In genomic region chr2:200364142-200364541, GRCh38 we compare ENCODE assay signal across 18 cellular contexts. TPM values are rescaled to one million over a fixed set of nuclear protein-coding genes. Genes with fewer than 3 reads are reported as not detected.
DNase-seq lines count a peak whose midpoint lies in the region; ATAC-seq and TF ChIP-seq lines count a peak whose summit lies in the region.
"Had no signal": no experiment of that assay in that cellular context is flagged by ENCODE, and none has a peak within 500 bp of the region (broad histone marks: within the 10 kb centered on the region; RNA-seq: fewer than 3 reads in every experiment).

No MANE protein-coding gene starts in this region.

- intact Hi-C loops in Panc1 (cut with micrococcal nuclease; ENCODE audit: unreplicated experiment), result no loop called here

- ATAC-seq in Panc1 (peak; percentile 8; the same call in 1 of the 2 replicates), HG03460 (IDR thresholded peaks at IDR 0.05; ENCODE audit: unreplicated experiment) (no peak)
- ATAC-seq: CD8-positive, alpha-beta T cell had no signal

- H3K36me3 Mint-ChIP-seq in endodermal cell (ENCODE audit: low read depth), result no peaks in the 10 kb centered on the region
- H3K36me3 Mint-ChIP-seq in nephron progenitor cell (ENCODE audit: low read depth), result no peaks in the 10 kb centered on the region
- H3K36me3 Mint-ChIP-seq in type B pancreatic cell, result no peaks in the 10 kb centered on the region
- H3K36me3 Mint-ChIP-seq: CD8-positive, alpha-beta T cell had no signal

- DNase-seq in Panc1 (ENCODE audit: low read depth, low spot score) (no peak), endodermal cell (no peak), nephron progenitor cell (no peak), type B pancreatic cell (ENCODE audit: extremely low spot score, unreplicated experiment) (no peak), DMS53 (lab: John Stamatoyannopoulos, UW) (no peak), SHP77 treated with DMSO at 0.1 percent for 48 hours (lab: John Stamatoyannopoulos, UW) (no peak)
- DNase-seq: CD8-positive, alpha-beta T cell; IMR-90; NCI-H1436 treated with DMSO at 0.1 percent for 48 hours; NCI-H2029; NCI-H446 treated with DMSO at 0.1 percent for 48 hours; NCI-H748 treated with DMSO at 0.1 percent for 48 hours; NK-92 treated with Interleukin-12 subunit alpha and Interleukin-12 subunit beta, amount 100 ng/mL, for 24 hours; Right ventricle myocardium superior had no signal

- POLR2A ChIA-PET in Panc1 (lab: Charles Lee), result no interaction called here

- H3K27ac Mint-ChIP-seq in endodermal cell (peak overlapping the region; percentile 14), nephron progenitor cell (peak overlapping the region; percentile 3), type B pancreatic cell (peak overlapping the region; percentile 74)
- H3K27ac Mint-ChIP-seq: CD8-positive, alpha-beta T cell had no signal

- H3K9me3 ChIP-seq in Panc1 (ENCODE audit: control insufficient read depth, insufficient read depth, low read depth, low read length) (no peaks in the 10 kb centered on the region), endodermal cell (ENCODE audit: control insufficient read depth, low read length) (no peaks in the 10 kb centered on the region)
- H3K9me3 ChIP-seq: BLaER1 treated with 17β-estradiol and CSF1 and Interleukin-3, amounts not matched to agents 10 nM and 100 nM had no signal

- H3K4me3 ChIP-seq in Panc1 (ENCODE audit: low read depth in 2 of 2, low read length in 2 of 2) (no peak overlapping the region), endodermal cell (ENCODE audit: low read length) (no peak overlapping the region)
- H3K4me3 ChIP-seq: BLaER1 treated with 17β-estradiol and CSF1 and Interleukin-3, amounts not matched to agents 10 nM and 100 nM; SK-N-MC had no signal

- H3K36me3 ChIP-seq in Panc1 (ENCODE audit: control insufficient read depth, insufficient read depth, low read length) (no peaks in the 10 kb centered on the region), endodermal cell (ENCODE audit: control insufficient read depth, insufficient read depth, low read length) (no peaks in the 10 kb centered on the region)

- TF ChIP-seq CTCF in Panc1 (IDR thresholded peaks at IDR 0.05) (no peak), endodermal cell (conservative IDR thresholded peaks at IDR 0.05) (no peak), nephron progenitor cell (IDR thresholded peaks at IDR 0.05) (no peak), type B pancreatic cell (conservative IDR thresholded peaks at IDR 0.05) (no peak)

- H3K4me3 Mint-ChIP-seq in endodermal cell, result no peak overlapping the region
- no peak overlapping the region for H3K4me3 Mint-ChIP-seq in nephron progenitor cell
- no peak overlapping the region for H3K4me3 Mint-ChIP-seq in type B pancreatic cell
- H3K4me3 Mint-ChIP-seq: CD8-positive, alpha-beta T cell had no signal

- no peaks in the 10 kb centered on the region for H3K9me3 Mint-ChIP-seq in endodermal cell
- H3K9me3 Mint-ChIP-seq in nephron progenitor cell, result no peaks in the 10 kb centered on the region
- no peaks in the 10 kb centered on the region for H3K9me3 Mint-ChIP-seq in type B pancreatic cell
- H3K9me3 Mint-ChIP-seq: CD8-positive, alpha-beta T cell had no signal

- no TSS peak for BruUV-seq in Panc1 (replicated peaks; lab: Mats Ljungman, UMichigan)

- H3K27me3 Mint-ChIP-seq in endodermal cell (ENCODE audit: insufficient read depth) (no peaks in the 10 kb centered on the region), nephron progenitor cell (ENCODE audit: low read depth, poor library complexity) (no peaks in the 10 kb centered on the region), type B pancreatic cell (no peaks in the 10 kb centered on the region)

- peak overlapping the region; percentile 52 for H3K27ac ChIP-seq in Panc1 (ENCODE audit: low read length)
- no peak overlapping the region for H3K27ac ChIP-seq in endodermal cell (ENCODE audit: low read depth, low read length)
- H3K27ac ChIP-seq: BLaER1 treated with 17β-estradiol and CSF1 and Interleukin-3, amounts not matched to agents 10 nM and 100 nM; HL-60; SK-N-MC had no signal

- CTCF ChIA-PET in Panc1 (lab: Charles Lee), result no interaction called here

- no peak overlapping the region for H3K9ac ChIP-seq in endodermal cell (ENCODE audit: extremely low read depth, low read length, poor library complexity, severe bottlenecking)
- H3K9ac ChIP-seq: BLaER1 treated with 17β-estradiol and CSF1 and Interleukin-3, amounts not matched to agents 10 nM and 100 nM had no signal

- peaks cover 62% of the 10 kb centered on the region for H3K4me1 ChIP-seq in Panc1 (ENCODE audit: control insufficient read depth, insufficient read depth, low read length)
- peaks cover 12% of the 10 kb centered on the region for H3K4me1 ChIP-seq in endodermal cell (ENCODE audit: control insufficient read depth, insufficient read depth, low read length)

- in situ Hi-C loops in Panc1 (cut with HindIII; ENCODE audit: low pct_unique_long_range_greater_than_20kb, low sequenced_read_pairs), result no loop called here

- peaks cover 41% of the 10 kb centered on the region for H3K4me1 Mint-ChIP-seq in endodermal cell
- H3K4me1 Mint-ChIP-seq in nephron progenitor cell, result peaks cover 74% of the 10 kb centered on the region
- H3K4me1 Mint-ChIP-seq in type B pancreatic cell (ENCODE audit: unreplicated experiment), result peaks cover 61% of the 10 kb centered on the region

- 91 to 94% methylated on average over 7 of the region's 7 CpGs for WGBS in endodermal cell (ENCODE audit: insufficient coverage in 1 of 2, insufficient read length in 1 of 2), 2 experiments

- H3K27me3 ChIP-seq in Panc1 (ENCODE audit: control insufficient read depth, insufficient read depth, low read length) (no peaks in the 10 kb centered on the region), endodermal cell (ENCODE audit: control insufficient read depth, insufficient read depth, low read length, poor library complexity, severe bottlenecking) (no peaks in the 10 kb centered on the region)
- H3K27me3 ChIP-seq: BLaER1 treated with 17β-estradiol and CSF1 and Interleukin-3, amounts not matched to agents 10 nM and 100 nM had no signal

RNA-seq across cellular contexts. Expression of gene SPATS2L, which starts 57.6 kb away (rescaled TPM):
- total RNA-seq in Panc1 (2021; ENCODE audit: unreplicated experiment) (282 TPM), endodermal cell (10 to 100 TPM; 40.3 to 89.9 TPM), type B pancreatic cell (ENCODE audit: low replicate concordance) (97.8 and 114 TPM in 2 replicates)
- 189 TPM for polyA plus RNA-seq in Panc1 (2012; ENCODE audit: insufficient read length)
- polyA plus RNA-seq in endodermal cell (2013, experiment 1 of 2), result 52.1 TPM
- polyA plus RNA-seq in endodermal cell (2013, experiment 2 of 2), result 53.7 TPM

Comparison
In these comparisons a context has a peak if more than half of its experiments do, and no peak if none do; other contexts are left out.
1. H3K27ac Mint-ChIP-seq: peak in every context shown above with its lines; median percentile 74 in type B pancreatic cell; 14 in endodermal cell; 3 in nephron progenitor cell.